23 cellular contexts compared by ENCODE assay signal in genomic region chr6:148727104-148727503, GRCh38.
"Had no signal": no experiment of that assay in that cellular context is flagged by ENCODE, and none has a peak within 500 bp of the region (broad histone marks: within the 10 kb centered on the region; RNA-seq: fewer than 3 reads in every experiment).

No MANE protein-coding gene starts in this region.

- H3K4me1 ChIP-seq: colonic mucosa, esophagus muscularis mucosa, esophagus squamous epithelium, foreskin keratinocyte, gastrocnemius medialis, gastroesophageal sphincter, heart left ventricle, heart right ventricle had no signal

- H3K9me3 ChIP-seq: colonic mucosa, esophagus squamous epithelium had no signal

- H3K4me3 ChIP-seq: colonic mucosa, coronary artery, dorsolateral prefrontal cortex, esophagus muscularis mucosa, esophagus squamous epithelium, gastrocnemius medialis, gastroesophageal sphincter, heart left ventricle, heart right ventricle had no signal

- H3K27ac ChIP-seq: colonic mucosa, coronary artery, dorsolateral prefrontal cortex, epithelial cell of prostate, esophagus muscularis mucosa, esophagus squamous epithelium, foreskin keratinocyte, gastrocnemius medialis, gastroesophageal sphincter, heart left ventricle, heart right ventricle had no signal

- DNase-seq: colonic mucosa; cortex of kidney; dermis blood vessel endothelial cell; dorsolateral prefrontal cortex; effector CD4-positive, alpha-beta T cell; effector CD8-positive, alpha-beta T cell; effector memory CD4-positive, alpha-beta T cell; effector memory CD8-positive, alpha-beta T cell; endodermal cell; erythroblast; esophagus squamous epithelium; foreskin fibroblast; foreskin keratinocyte; foreskin melanocyte; gastrocnemius medialis; glutamatergic neuron; head of caudate nucleus; heart left ventricle; heart right ventricle had no signal

- H3K36me3 ChIP-seq: colonic mucosa, esophagus muscularis mucosa, esophagus squamous epithelium, gastrocnemius medialis, gastroesophageal sphincter, heart left ventricle, heart right ventricle had no signal
